Comparison of ENCODE assay signal across 33 cellular contexts in genomic region chr5:865168-865521, GRCh38. TPM values are rescaled to one million over a fixed set of nuclear protein-coding genes. Genes with fewer than 3 reads are reported as not detected.
"Had no signal": no experiment of that assay in that cellular context is flagged by ENCODE, and none has a peak within 500 bp of the region (broad histone marks: within the 10 kb centered on the region; RNA-seq: fewer than 3 reads in every experiment).

No MANE protein-coding gene starts in this region.

- H3K4me3 ChIP-seq: ascending aorta, cardiac muscle cell, MG63, Peyer's patch, SJCRH30, SK-N-MC had no signal

- H3K4me3 Mint-ChIP-seq: activated CD4-positive, alpha-beta T cell treated with anti-CD3 and anti-CD28 coated beads, Interleukin-2, amount 10 ng/mL, durations not matched to agents 24 days and 14 days; activated CD8-positive, alpha-beta T cell treated with anti-CD3 and anti-CD28 coated beads for 36 hours; activated naive CD4-positive, alpha-beta T cell treated with anti-CD3 and anti-CD28 coated beads, Interleukin-2, amount 50 U/mL, for 24 hours; activated naive CD8-positive, alpha-beta T cell treated with anti-CD3 and anti-CD28 coated beads, Interleukin-2, amount 10 ng/mL, durations not matched to agents 7 days and 5 days; activated T-cell treated with anti-CD3 and anti-CD28 coated beads, Interleukin-2, amount 50 U/mL, for 24 hours; T-helper 2 cell treated with Interferon-gamma antibody and Interleukin-4, amounts not matched to agents 5 μg/mL and 100 μg/mL, for 36 hours had no signal

- H3K27me3 Mint-ChIP-seq: activated CD4-positive, alpha-beta T cell treated with anti-CD3 and anti-CD28 coated beads, Interleukin-2, amount 10 ng/mL, durations not matched to agents 24 days and 14 days; activated CD8-positive, alpha-beta T cell treated with anti-CD3 and anti-CD28 coated beads for 36 hours; activated naive CD4-positive, alpha-beta T cell treated with anti-CD3 and anti-CD28 coated beads, Interleukin-2, amount 50 U/mL, for 24 hours; activated naive CD8-positive, alpha-beta T cell treated with anti-CD3 and anti-CD28 coated beads, Interleukin-2, amount 10 ng/mL, durations not matched to agents 7 days and 5 days; activated T-cell treated with anti-CD3 and anti-CD28 coated beads, Interleukin-2, amount 50 U/mL, for 24 hours had no signal

- H3K27ac ChIP-seq: ascending aorta, cardiac muscle cell, Peyer's patch, SJCRH30, SK-N-MC had no signal

- DNase-seq: activated CD4-positive, alpha-beta T cell treated with anti-CD3 and anti-CD28 coated beads, Interleukin-2, amount 10 ng/mL, durations not matched to agents 24 days and 14 days; activated CD4-positive, alpha-beta T cell treated with anti-CD3 and anti-CD28 coated beads, Interleukin-2, amount 50 U/mL, for 4 hours; activated CD8-positive, alpha-beta T cell treated with anti-CD3 and anti-CD28 coated beads for 36 hours; activated gamma-delta T cell; activated naive CD4-positive, alpha-beta T cell treated with Interleukin-2 at 50 U/mL for 16 hours; activated naive CD8-positive, alpha-beta T cell treated with anti-CD3 and anti-CD28 coated beads, Interleukin-2, amount 10 ng/mL, durations not matched to agents 7 days and 5 days; activated T-cell treated with anti-CD3 and anti-CD28 coated beads, Interleukin-2, amount 50 U/mL, for 24 hours; amygdala; Kasumi-1; KG1; MG63; NCI-H1092; NCI-H1436 treated with DMSO at 0.1 percent for 48 hours; NCI-H1694 treated with DMSO at 0.1 percent for 48 hours; NCI-H2029; NCI-H2107; NCI-H2171; NCI-H510A; NCI-H526; NCI-H748 treated with DMSO at 0.1 percent for 48 hours; NK-92 treated with Interleukin-12 subunit alpha and Interleukin-12 subunit beta, amount 100 ng/mL, for 24 hours; PC-3; Peyer's patch; RPMI8226; SHP77; SJCRH30 had no signal

- H3K9me3 ChIP-seq: ascending aorta, MG63, Peyer's patch, SJCRH30 had no signal

- H3K4me1 ChIP-seq: ascending aorta, SJCRH30 had no signal

- ATAC-seq: activated CD8-positive, alpha-beta T cell treated with anti-CD3 and anti-CD28 coated beads for 36 hours; PC-3 had no signal

- H3K9me3 Mint-ChIP-seq: activated CD4-positive, alpha-beta T cell treated with anti-CD3 and anti-CD28 coated beads, Interleukin-2, amount 10 ng/mL, durations not matched to agents 24 days and 14 days; activated CD8-positive, alpha-beta T cell treated with anti-CD3 and anti-CD28 coated beads for 36 hours; activated naive CD4-positive, alpha-beta T cell treated with anti-CD3 and anti-CD28 coated beads, Interleukin-2, amount 50 U/mL, for 24 hours; activated naive CD8-positive, alpha-beta T cell treated with anti-CD3 and anti-CD28 coated beads, Interleukin-2, amount 10 ng/mL, durations not matched to agents 7 days and 5 days; activated T-cell treated with anti-CD3 and anti-CD28 coated beads, Interleukin-2, amount 50 U/mL, for 24 hours; activated T-helper 2 cell treated with anti-CD3 and anti-CD28 coated beads, Interferon-gamma antibody, Interleukin-2, Interleukin-4, amounts not matched to agents 10 μg/mL and 5 μg/mL and 100 μg/mL, durations not matched to agents 14 hours and 24 hours and 36 hours; T-helper 2 cell treated with Interferon-gamma antibody and Interleukin-4, amounts not matched to agents 5 μg/mL and 100 μg/mL, for 36 hours had no signal

- H3K4me1 Mint-ChIP-seq: activated CD4-positive, alpha-beta T cell treated with anti-CD3 and anti-CD28 coated beads, Interleukin-2, amount 10 ng/mL, durations not matched to agents 24 days and 14 days; activated naive CD4-positive, alpha-beta T cell treated with anti-CD3 and anti-CD28 coated beads, Interleukin-2, amount 50 U/mL, for 24 hours had no signal

- H3K27me3 ChIP-seq: ascending aorta, cardiac muscle cell, MG63, Peyer's patch, SJCRH30 had no signal

- FAIRE-seq: TTC549 had no signal

- H3K27ac Mint-ChIP-seq: activated CD4-positive, alpha-beta T cell treated with anti-CD3 and anti-CD28 coated beads, Interleukin-2, amount 10 ng/mL, durations not matched to agents 24 days and 14 days; activated CD8-positive, alpha-beta T cell treated with anti-CD3 and anti-CD28 coated beads for 36 hours; activated naive CD4-positive, alpha-beta T cell treated with anti-CD3 and anti-CD28 coated beads, Interleukin-2, amount 50 U/mL, for 24 hours; activated naive CD8-positive, alpha-beta T cell treated with anti-CD3 and anti-CD28 coated beads, Interleukin-2, amount 10 ng/mL, durations not matched to agents 7 days and 5 days; activated T-cell treated with anti-CD3 and anti-CD28 coated beads, Interleukin-2, amount 50 U/mL, for 24 hours; activated T-helper 2 cell treated with anti-CD3 and anti-CD28 coated beads, Interferon-gamma antibody, Interleukin-2, Interleukin-4, amounts not matched to agents 10 μg/mL and 5 μg/mL and 100 μg/mL, durations not matched to agents 14 hours and 24 hours and 36 hours; T-helper 2 cell treated with Interferon-gamma antibody and Interleukin-4, amounts not matched to agents 5 μg/mL and 100 μg/mL, for 36 hours had no signal

RNA-seq across cellular contexts. Expression of gene ZDHHC11, which starts 14.4 kb away (rescaled TPM):
- total RNA-seq: ascending aorta had no signal

RNA-seq across cellular contexts. Expression of gene TRIP13, which starts 27.5 kb away (rescaled TPM):
- total RNA-seq: ascending aorta had no signal
